ENCODE assay signal across 1 cellular context in genomic region chr20:63014287-63014686, GRCh38.
TF ChIP-seq lines count a peak whose summit lies in the region.

No MANE protein-coding gene starts in this region.

TF ChIP-seq in WTC11, 78 proteins besides CTCF, POLR2A, EP300 and RAD21 (continued from another document):
- TF ChIP-seq, protein P1, sequence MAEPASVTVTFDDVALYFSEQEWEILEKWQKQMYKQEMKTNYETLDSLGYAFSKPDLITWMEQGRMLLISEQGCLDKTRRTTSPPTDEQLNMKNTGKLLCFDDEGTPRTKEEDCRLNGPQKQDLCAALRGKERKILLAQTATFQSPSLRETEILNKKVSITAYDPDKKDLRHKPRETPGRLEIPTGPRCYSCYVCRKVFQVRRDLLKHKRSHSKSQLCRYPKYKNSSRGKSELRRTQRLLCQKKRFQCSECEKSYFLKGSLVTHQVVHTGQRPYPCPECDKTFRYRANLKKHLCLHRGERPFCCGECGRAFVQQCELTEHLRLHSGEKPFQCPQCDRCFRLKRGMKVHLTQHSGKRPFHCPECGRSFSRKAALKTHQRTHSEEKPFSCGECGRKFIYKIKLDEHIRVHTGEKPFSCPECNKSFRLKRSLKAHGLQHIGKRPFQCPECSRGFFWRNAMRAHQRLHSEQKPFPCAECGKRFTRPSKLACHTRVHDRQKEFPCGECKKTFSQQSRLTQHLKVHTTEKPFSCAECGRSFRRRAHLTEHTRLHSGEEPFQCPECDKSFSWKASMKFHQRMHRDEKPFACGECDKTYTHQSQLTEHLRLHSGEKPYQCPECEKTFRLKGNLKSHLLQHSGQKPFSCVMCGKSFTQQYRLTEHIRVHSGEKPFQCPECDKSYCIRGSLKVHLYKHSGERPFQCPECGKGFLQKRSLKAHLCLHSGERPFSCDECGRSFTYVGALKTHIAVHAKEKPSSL (CRISPR knock-in tag; conservative IDR thresholded peaks at IDR 0.05), result no peak
- TF ChIP-seq NR1H2 (CRISPR knock-in tag; IDR thresholded peaks at IDR 0.05), result no peak
- TF ChIP-seq SOX15 (CRISPR knock-in tag; IDR thresholded peaks at IDR 0.05), result no peak
- no peak for TF ChIP-seq CDX4 (CRISPR knock-in tag; IDR thresholded peaks at IDR 0.05; ENCODE audit: borderline replicate concordance)
TF ChIP-seq in WTC11: peak in this region for 0.
